Comparison of ENCODE assay signal across 9 cellular contexts in genomic region chr2:10057231-10058107, GRCh38. TPM values are rescaled to one million over a fixed set of nuclear protein-coding genes. Genes with fewer than 3 reads are reported as not detected.
DNase-seq lines count a peak whose midpoint lies in the region; FAIRE-seq and TF ChIP-seq lines count a peak whose summit lies in the region.
"Had no signal": no experiment of that assay in that cellular context is flagged by ENCODE, and none has a peak within 500 bp of the region (broad histone marks: within the 10 kb centered on the region; RNA-seq: fewer than 3 reads in every experiment).

No MANE protein-coding gene starts in this region.

- dilution Hi-C loops in keratinocyte (cut with MboI; ENCODE audit: extremely low pct_ligation_motif_present, low sequenced_read_pairs): no loop called here

- no peaks in the 10 kb centered on the region for H3K27me3 Mint-ChIP-seq in MCF 10A (ENCODE audit: insufficient read depth, unreplicated experiment)

- H3K4me3 Mint-ChIP-seq in MCF 10A (ENCODE audit: unreplicated experiment): peak overlapping the region; percentile 59

- H3K9ac ChIP-seq in keratinocyte (ENCODE audit: control insufficient read depth, extremely low read depth, insufficient read depth, low read length): peak overlapping the region; percentile 75

- H3K79me2 ChIP-seq in keratinocyte (ENCODE audit: control insufficient read depth, insufficient read depth, low read length): no peaks in the 10 kb centered on the region

- peaks cover 28% of the 10 kb centered on the region for H3K36me3 Mint-ChIP-seq in MCF 10A (ENCODE audit: insufficient read depth, unreplicated experiment)

- no peaks in the 10 kb centered on the region for H3K9me3 ChIP-seq in keratinocyte (ENCODE audit: control insufficient read depth, low read depth, low read length)
- H3K9me3 ChIP-seq in testis: no peaks in the 10 kb centered on the region

- DNase-seq in ELF-1 (ENCODE audit: low read depth, low spot score) (peak; percentile 99), MV-4-11 (lab: John Stamatoyannopoulos, UW) (peak; percentile 60), MCF 10A (ENCODE audit: unreplicated experiment) (peak; percentile 70), keratinocyte (ENCODE audit: low read depth, low spot score) (peak; percentile 84), testis (peak; percentile 79), NCI-H1436 treated with DMSO at 0.1 percent for 48 hours (lab: John Stamatoyannopoulos, UW) (no peak), GM19240 (ENCODE audit: insufficient read length, low spot score) (no peak)
- no peak for DNase-seq in activated CD8-positive, alpha-beta memory T cell treated with anti-CD3 and anti-CD28 coated beads, Interleukin-2, amount 50 U/mL, for 4 hours
- DNase-seq: naive B cell had no signal

- H3K36me3 ChIP-seq in keratinocyte (ENCODE audit: control insufficient read depth in 2 of 2, extremely low read depth in 1 of 2, insufficient read depth in 2 of 2, low read length in 2 of 2) (peaks cover 0 to 3% of the 10 kb centered on the region in 2 experiments), testis (ENCODE audit: low read depth, missing control alignments) (no peaks in the 10 kb centered on the region)

- peak; percentile 34 for FAIRE-seq in keratinocyte (lab: Jason Lieb, UNC)

- no peaks in the 10 kb centered on the region for H3K9me3 Mint-ChIP-seq in MCF 10A (ENCODE audit: unreplicated experiment)
- H3K9me3 Mint-ChIP-seq: naive B cell had no signal

- H3K4me2 ChIP-seq in keratinocyte (ENCODE audit: control insufficient read depth, extremely low read depth, insufficient read depth, low read depth, low read length): peak overlapping the region; percentile 90

- TF ChIP-seq CTCF in MCF 10A (IDR thresholded peaks at IDR 0.05; ENCODE audit: unreplicated experiment) (no peak), keratinocyte (optimal IDR thresholded peaks at IDR 0.05 in 1 of 3, IDR thresholded peaks at IDR 0.05 in 1 of 3, conservative IDR thresholded peaks at IDR 0.05 in 1 of 3; ENCODE audit: extremely low read depth in 1 of 3, insufficient read depth in 2 of 3, low read length in 3 of 3) (no peak), testis (IDR thresholded peaks at IDR 0.05) (no peak)

- intact Hi-C loops in MCF 10A (cut with micrococcal nuclease): no loop called here
- intact Hi-C loops in testis (cut with DNase I; ENCODE audit: low total_unique reads): no loop called here

- no peaks in the 10 kb centered on the region for H3K9me1 ChIP-seq in keratinocyte (ENCODE audit: control insufficient read depth, extremely low read depth, insufficient read depth, low read length)

- peaks cover 15% of the 10 kb centered on the region for H3K4me1 ChIP-seq in keratinocyte (ENCODE audit: control insufficient read depth, extremely low read depth, insufficient read depth, low read length)
- peaks cover 13% of the 10 kb centered on the region for H3K4me1 ChIP-seq in testis

- peaks cover 10% of the 10 kb centered on the region for H3K4me1 Mint-ChIP-seq in MCF 10A (ENCODE audit: insufficient read depth, unreplicated experiment)

- POLR2A ChIA-PET in MCF 10A (lab: Yijun Ruan, JAX): interaction anchor here (0.6 to 1.1 kb wide), 8 partner anchors 9 to 521 kb away, joined by 3 to 4 read pairs (median 3); no protein-coding TSS in a partner anchor

- peak overlapping the region; percentile 73 for H3K27ac ChIP-seq in keratinocyte (ENCODE audit: control insufficient read depth, insufficient read depth, low read length)
- H3K27ac ChIP-seq in testis: peak overlapping the region; percentile 32 to 66

- H2AFZ ChIP-seq in keratinocyte (ENCODE audit: control insufficient read depth, low read length): peak overlapping the region; percentile 86

- H3K27me3 ChIP-seq in keratinocyte (ENCODE audit: control insufficient read depth, extremely low read depth, insufficient read depth, low read length) (no peaks in the 10 kb centered on the region), testis (no peaks in the 10 kb centered on the region)

- H4K20me1 ChIP-seq in keratinocyte (ENCODE audit: control insufficient read depth, extremely low read depth, insufficient read depth, low read length): no peaks in the 10 kb centered on the region

- TF ChIP-seq POLR2A in testis (IDR thresholded peaks at IDR 0.05): no peak

- no TSS peak for BruUV-seq in MCF 10A (replicated peaks; lab: Mats Ljungman, UMichigan)

- peak overlapping the region; percentile 7 to 59 (median 57) for H3K4me3 ChIP-seq in keratinocyte (ENCODE audit: control insufficient read depth in 2 of 3, extremely low read depth in 1 of 3, insufficient read depth in 2 of 3, low read depth in 1 of 3, low read length in 3 of 3)
- no peak overlapping the region for H3K4me3 ChIP-seq in testis

- WGBS in testis, 2 donors: 2 to 8% methylated on average over 25 to 28 of the region's 28 CpGs

- CTCF ChIA-PET in MCF 10A (lab: Yijun Ruan, JAX): interaction anchor here (0.6 to 3.7 kb wide), 20 partner anchors 8 to 525 kb away, joined by 3 to 24 read pairs (median 4); partner anchors contain the start of gene KLF11

- H3K27ac Mint-ChIP-seq in MCF 10A (ENCODE audit: low read depth, unreplicated experiment): peak overlapping the region; percentile 85

RNA-seq across cellular contexts. Expression of gene KLF11, which starts 14.1 kb away (rescaled TPM):
- total RNA-seq in MCF 10A (2022) (7.1 and 10.0 TPM in 2 replicates), testis (10 to 100 TPM; 55.0 to 55.3 TPM)
- polyA plus RNA-seq in keratinocyte (6.1 to 7.0 TPM (median 6.6 TPM) in 3 replicates), testis (ENCODE audit: insufficient read depth, low read depth, low replicate concordance) (72.2 TPM)
- 4.3 TPM for polyA plus RNA-seq in keratinocyte (2011; ENCODE audit: low read depth)
- 3.7 and 5.2 TPM in 2 replicates for polyA plus RNA-seq in keratinocyte (2011; cell fraction: cytosol; rRNA removed)
- 5.0 and 5.8 TPM in 2 replicates for polyA plus RNA-seq in keratinocyte (2011; cell fraction: nucleus; rRNA removed)
- 2.7 and 7.4 TPM in 2 replicates for polyA plus RNA-seq in keratinocyte (2012; ENCODE audit: low replicate concordance)
- 6.7 to 17.2 TPM (median 10.8 TPM) in 3 replicates for polyA minus RNA-seq in keratinocyte
- 6.3 TPM for polyA minus RNA-seq in keratinocyte (2011; cell fraction: cytosol; rRNA and poly(A)+ RNA removed)
- polyA minus RNA-seq in keratinocyte (2011; cell fraction: nucleus; rRNA and poly(A)+ RNA removed): 3.1 and 5.7 TPM in 2 replicates

RNA-seq across cellular contexts. Expression of gene CYS1, which starts 22.7 kb away (rescaled TPM):
- not detected in 2 replicates for total RNA-seq in MCF 10A (2022)
- polyA plus RNA-seq in keratinocyte: 0.14 to 0.52 TPM (median 0.48 TPM) in 3 replicates
- polyA plus RNA-seq in keratinocyte (2011; ENCODE audit: low read depth): not detected
- 0.41 and 1.3 TPM in 2 replicates for polyA plus RNA-seq in keratinocyte (2011; cell fraction: cytosol; rRNA removed)
- 0.28 and 1.6 TPM in 2 replicates for polyA plus RNA-seq in keratinocyte (2011; cell fraction: nucleus; rRNA removed)
- polyA plus RNA-seq in keratinocyte (2012; ENCODE audit: low replicate concordance): 0.20 and 0.77 TPM in 2 replicates
- 0.35 to 0.92 TPM (median 0.53 TPM) in 3 replicates for polyA minus RNA-seq in keratinocyte
- polyA minus RNA-seq in keratinocyte (2011; cell fraction: cytosol; rRNA and poly(A)+ RNA removed): 1.2 TPM
- 0.42 and 0.85 TPM in 2 replicates for polyA minus RNA-seq in keratinocyte (2011; cell fraction: nucleus; rRNA and poly(A)+ RNA removed)
- 1 to 10 TPM; 3.7 to 4.3 TPM for total RNA-seq in testis
- polyA plus RNA-seq in testis (ENCODE audit: insufficient read depth, low read depth, low replicate concordance): 5.5 TPM

Comparison
In these comparisons a context has a peak if more than half of its experiments do, and no peak if none do; other contexts are left out.
1. DNase-seq: peak in ELF-1 (single experiment), MV-4-11 (single experiment), MCF 10A (single experiment), keratinocyte (single experiment) and testis (single experiment); none in NCI-H1436 treated with DMSO at 0.1 percent for 48 hours (single experiment), GM19240 (single experiment) and activated CD8-positive, alpha-beta memory T cell treated with anti-CD3 and anti-CD28 coated beads, Interleukin-2, amount 50 U/mL, for 4 hours (single experiment).
2. H3K4me3 ChIP-seq: peak in keratinocyte (3 of 3); none in testis (0 of 2).